10 cellular contexts compared by ENCODE assay signal in genomic region chr3:195732951-195733350, GRCh38.
"Had no signal": no experiment of that assay in that cellular context is flagged by ENCODE, and none has a peak within 500 bp of the region (broad histone marks: within the 10 kb centered on the region; RNA-seq: fewer than 3 reads in every experiment).

No MANE protein-coding gene starts in this region.

- H3K9me3 Mint-ChIP-seq: activated CD8-positive, alpha-beta T cell treated with anti-CD3 and anti-CD28 coated beads for 36 hours; activated naive CD4-positive, alpha-beta T cell treated with anti-CD3 and anti-CD28 coated beads for 36 hours; activated T-helper 1 cell treated with anti-CD3 and anti-CD28 coated beads, Interleukin-12 subunit alpha, Interleukin-12 subunit beta, Interleukin-2, Interleukin-4 antibody, amounts not matched to agents 30 ng/mL and 10 ng/mL and 1 ng/mL, durations not matched to agents 14 hours and 24 hours and 36 hours; natural killer cell treated with Interleukin-12 subunit alpha and Interleukin-12 subunit beta and Interleukin-15 and Interleukin-18, amount 100 ng/mL, for 72 hours had no signal

- H3K27ac Mint-ChIP-seq: activated CD8-positive, alpha-beta T cell treated with anti-CD3 and anti-CD28 coated beads for 36 hours; activated naive CD4-positive, alpha-beta T cell treated with anti-CD3 and anti-CD28 coated beads for 36 hours; activated T-helper 1 cell treated with anti-CD3 and anti-CD28 coated beads, Interleukin-12 subunit alpha, Interleukin-12 subunit beta, Interleukin-2, Interleukin-4 antibody, amounts not matched to agents 30 ng/mL and 10 ng/mL and 1 ng/mL, durations not matched to agents 14 hours and 24 hours and 36 hours; natural killer cell treated with Interleukin-12 subunit alpha and Interleukin-12 subunit beta and Interleukin-15 and Interleukin-18, amount 100 ng/mL, for 72 hours had no signal

- DNase-seq: activated CD8-positive, alpha-beta T cell treated with anti-CD3 and anti-CD28 coated beads for 36 hours; activated naive CD4-positive, alpha-beta T cell treated with anti-CD3 and anti-CD28 coated beads for 36 hours; central memory CD4-positive, alpha-beta T cell; cortex of kidney; effector CD8-positive, alpha-beta T cell; foreskin melanocyte; mammary epithelial cell; small intestine had no signal

- H3K36me3 Mint-ChIP-seq: natural killer cell treated with Interleukin-12 subunit alpha and Interleukin-12 subunit beta and Interleukin-15 and Interleukin-18, amount 100 ng/mL, for 72 hours had no signal

- H3K4me3 Mint-ChIP-seq: activated CD8-positive, alpha-beta T cell treated with anti-CD3 and anti-CD28 coated beads for 36 hours; activated naive CD4-positive, alpha-beta T cell treated with anti-CD3 and anti-CD28 coated beads for 36 hours; activated T-helper 1 cell treated with anti-CD3 and anti-CD28 coated beads, Interleukin-12 subunit alpha, Interleukin-12 subunit beta, Interleukin-2, Interleukin-4 antibody, amounts not matched to agents 30 ng/mL and 10 ng/mL and 1 ng/mL, durations not matched to agents 14 hours and 24 hours and 36 hours; natural killer cell treated with Interleukin-12 subunit alpha and Interleukin-12 subunit beta and Interleukin-15 and Interleukin-18, amount 100 ng/mL, for 72 hours had no signal

- ATAC-seq: activated CD8-positive, alpha-beta T cell treated with anti-CD3 and anti-CD28 coated beads for 36 hours; natural killer cell treated with Interleukin-12 subunit alpha and Interleukin-12 subunit beta and Interleukin-15 and Interleukin-18, amount 100 ng/mL, for 72 hours had no signal

- H3K27me3 Mint-ChIP-seq: activated CD8-positive, alpha-beta T cell treated with anti-CD3 and anti-CD28 coated beads for 36 hours; natural killer cell treated with Interleukin-12 subunit alpha and Interleukin-12 subunit beta and Interleukin-15 and Interleukin-18, amount 100 ng/mL, for 72 hours had no signal
